Comparison of ENCODE assay signal across 35 cellular contexts in genomic region chr12:12898136-12898712, GRCh38. TPM values are rescaled to one million over a fixed set of nuclear protein-coding genes. Genes with fewer than 3 reads are reported as not detected.
DNase-seq lines count a peak whose midpoint lies in the region; ATAC-seq and TF ChIP-seq lines count a peak whose summit lies in the region.
"Had no signal": no experiment of that assay in that cellular context is flagged by ENCODE, and none has a peak within 500 bp of the region (broad histone marks: within the 10 kb centered on the region; RNA-seq: fewer than 3 reads in every experiment).

No MANE protein-coding gene starts in this region.

- POLR2A ChIA-PET in AG04450 (lab: Yijun Ruan, JAX): no interaction called here

- 70 to 72% methylated on average over 9 of the region's 9 CpGs for WGBS in thyroid gland, 2 donors
- WGBS in right cardiac atrium: 81% methylated on average over 9 of the region's 9 CpGs

- no peaks in the 10 kb centered on the region for H3K9me3 ChIP-seq in AG04450 (ENCODE audit: control insufficient read depth, insufficient read depth, low read length)
- H3K9me3 ChIP-seq in RWPE2 (ENCODE audit: severe bottlenecking): no peaks in the 10 kb centered on the region
- no peaks in the 10 kb centered on the region for H3K9me3 ChIP-seq in thyroid gland
- no peaks in the 10 kb centered on the region for H3K9me3 ChIP-seq in right cardiac atrium (ENCODE audit: control insufficient read depth, low read length)
- H3K9me3 ChIP-seq: BE2C, HAP-1, suprapubic skin had no signal

- no peak for TF ChIP-seq CTCF in AG04450 (IDR thresholded peaks at IDR 0.05; ENCODE audit: low read depth, low read length)
- no peak for TF ChIP-seq CTCF in RWPE2 (IDR thresholded peaks at IDR 0.05; ENCODE audit: poor library complexity, severe bottlenecking)
- TF ChIP-seq CTCF in thyroid gland (IDR thresholded peaks at IDR 0.05): no peak

- intact Hi-C loops in thyroid gland (cut with DNase I): loop anchor here (10.0 kb wide), 1 partner anchor 173 kb away; no protein-coding TSS in a partner anchor
- intact Hi-C loops in right cardiac atrium (cut with DNase I): no loop called here

- CTCF ChIA-PET in AG04450 (lab: Charles Lee): interaction anchor here (1.0 to 4.3 kb wide), 4 partner anchors 17 to 161 kb away, joined by 3 to 18 read pairs (median 8); no protein-coding TSS in a partner anchor

- TF ChIP-seq POLR2A in thyroid gland (IDR thresholded peaks at IDR 0.05): no peak

- H3K4me3 ChIP-seq in AG04450 (ENCODE audit: low read depth, low read length) (no peak overlapping the region), RWPE2 (ENCODE audit: severe bottlenecking) (no peak overlapping the region), thyroid gland (replicated peaks in 1 of 3) (no peak overlapping the region), right cardiac atrium (ENCODE audit: low read length) (no peak overlapping the region)
- H3K4me3 ChIP-seq: HAP-1, hepatocyte, suprapubic skin had no signal

- H3K4me1 ChIP-seq in RWPE2 (ENCODE audit: insufficient read depth, poor library complexity, severe bottlenecking) (peaks cover 63% of the 10 kb centered on the region), thyroid gland (peaks cover 50 to 66% of the 10 kb centered on the region in 2 donors), right cardiac atrium (ENCODE audit: control insufficient read depth, insufficient read depth, low read length) (no peaks in the 10 kb centered on the region)
- H3K4me1 ChIP-seq: BE2C, HAP-1 had no signal

- H3K27me3 ChIP-seq in AG04450 (ENCODE audit: control insufficient read depth, insufficient read depth, low read length) (no peaks in the 10 kb centered on the region), RWPE2 (ENCODE audit: insufficient read depth, poor library complexity, severe bottlenecking) (no peaks in the 10 kb centered on the region), thyroid gland (no peaks in the 10 kb centered on the region), right cardiac atrium (ENCODE audit: control insufficient read depth, insufficient read depth) (no peaks in the 10 kb centered on the region)
- H3K27me3 ChIP-seq: hepatocyte, suprapubic skin had no signal

- H3K27ac ChIP-seq in AG04450 (ENCODE audit: low read depth, low read length) (peak overlapping the region; percentile 31), RWPE2 (ENCODE audit: poor library complexity, severe bottlenecking) (peak overlapping the region; percentile 93), epithelial cell of prostate (peak overlapping the region; percentile 95), thyroid gland (peak overlapping the region; percentile 47 to 92 (median 82)), right cardiac atrium (ENCODE audit: low read length) (no peak overlapping the region)
- H3K27ac ChIP-seq: KMS-11 had no signal

- no peak for DNase-seq in AG04450 (ENCODE audit: low read depth, low spot score)
- DNase-seq in RWPE2 (ENCODE audit: low spot score): no peak
- DNase-seq in epithelial cell of prostate (ENCODE audit: low read depth, low spot score): no peak
- DNase-seq in thyroid gland: no peak
- DNase-seq in AG20443 (ENCODE audit: low spot score): no peak
- DNase-seq in right cardiac atrium: no peak
- no peak for DNase-seq in activated gamma-delta T cell treated with Interleukin-2 at 50 U/mL for 16 hours
- DNase-seq: activated CD4-positive, alpha-beta memory T cell treated with anti-CD3 and anti-CD28 coated beads for 36 hours; BE2C; COR-L47; DND-41; effector CD8-positive, alpha-beta T cell; foreskin melanocyte; naive B cell; NCI-H1436 treated with DMSO at 0.1 percent for 48 hours; NCI-H2107; NCI-H446 treated with DMSO at 0.1 percent for 48 hours; SHP77; stimulated activated CD4-positive, alpha-beta T cell treated with anti-CD3 and anti-CD28 coated beads, Interleukin-4, amount 100 ng/mL, for 1 hour; SW 1271; T1000 had no signal

- H3K36me3 ChIP-seq in RWPE2 (ENCODE audit: low read depth): peaks cover 43% of the 10 kb centered on the region
- no peaks in the 10 kb centered on the region for H3K36me3 ChIP-seq in thyroid gland
- H3K36me3 ChIP-seq: BE2C, HAP-1, suprapubic skin had no signal

- ATAC-seq in RWPE2 (ENCODE audit: low read depth) (no peak), right cardiac atrium (no peak), GM18858 (IDR thresholded peaks at IDR 0.05; ENCODE audit: unreplicated experiment) (no peak)
- ATAC-seq: esophagus mucosa; left lobe of liver; stimulated activated memory B cell treated with anti-CD40 and anti-IgM and Interleukin-4, amounts not matched to agents 10 μg/mL and 1 μg/mL and 100 μg/mL, for 72 hours had no signal

RNA-seq across cellular contexts. Expression of gene GPRC5A, which starts 6.9 kb away (rescaled TPM):
- polyA plus RNA-seq in AG04450 (2011; rRNA removed): 117 and 118 TPM in 2 replicates
- polyA minus RNA-seq in AG04450 (2011; rRNA and poly(A)+ RNA removed): 232 and 290 TPM in 2 replicates
- total RNA-seq in thyroid gland: 100 to 1,000 TPM; 107 to 207 (median 128) TPM
- 1 to 10 TPM; 1.3 to 8.0 (median 5.4) TPM for total RNA-seq in right cardiac atrium
- 3.7 TPM for polyA plus RNA-seq in right cardiac atrium
- total RNA-seq: activated T-helper 2 cell treated with anti-CD3 and anti-CD28 coated beads, Interferon-gamma antibody, Interleukin-2, Interleukin-4, amounts not matched to agents 10 μg/mL and 5 μg/mL and 100 μg/mL, durations not matched to agents 14 hours and 24 hours and 36 hours had no signal

RNA-seq across cellular contexts. Expression of gene GPRC5D, which starts 53.7 kb away (rescaled TPM):
- polyA plus RNA-seq in AG04450 (2011; rRNA removed) (not detected in 2 replicates), right cardiac atrium (not detected)
- polyA minus RNA-seq in AG04450 (2011; rRNA and poly(A)+ RNA removed): not detected in 2 replicates
- total RNA-seq in thyroid gland (not detected), right cardiac atrium (not detected)
- total RNA-seq: A172; activated T-helper 2 cell treated with anti-CD3 and anti-CD28 coated beads, Interferon-gamma antibody, Interleukin-2, Interleukin-4, amounts not matched to agents 10 μg/mL and 5 μg/mL and 100 μg/mL, durations not matched to agents 14 hours and 24 hours and 36 hours; cerebellum; esophagus mucosa; hepatocyte; HT1080; left lobe of liver; mesenteric fat pad; OCI-LY7 had no signal
- polyA plus RNA-seq: hepatocyte had no signal

Comparison
In these comparisons a context has a peak if more than half of its experiments do, and no peak if none do; other contexts are left out.
1. RNA of gene GPRC5A, which starts 6.9 kb away (total RNA-seq): 107 to 207 TPM in thyroid gland; 1.3 to 8.0 TPM in right cardiac atrium; every median in the first group is over 10 times any median in the second.